ENCODE assay signal across 12 cellular contexts in the genomic region with DNA sequence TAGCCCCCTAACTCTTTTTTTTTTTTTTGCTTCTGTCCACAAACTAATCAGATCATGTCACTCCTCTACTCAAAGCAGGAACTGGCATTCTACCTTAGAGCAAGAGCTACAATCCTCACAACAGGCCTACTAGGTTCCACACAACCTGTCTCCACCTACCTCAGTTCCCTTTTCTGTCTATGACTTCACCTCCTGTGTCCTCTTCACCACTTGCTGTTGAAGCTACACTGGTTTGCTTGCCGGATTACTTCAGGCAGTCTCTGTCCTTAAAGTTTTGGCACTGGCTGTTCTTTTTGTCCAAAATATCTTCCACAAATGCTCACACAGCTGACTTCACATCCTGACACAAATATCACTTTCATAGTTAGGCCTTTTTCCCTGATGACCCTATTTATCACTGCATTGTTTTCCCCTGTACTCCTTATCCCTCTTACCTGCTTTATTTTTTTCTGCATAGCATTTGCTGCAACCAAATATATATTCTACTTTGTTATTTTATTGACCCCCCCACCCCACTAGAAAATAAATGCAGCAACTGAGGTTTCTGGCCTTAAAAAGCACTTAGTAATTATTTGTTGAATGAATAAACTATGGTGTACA.
DNase-seq lines count a peak whose midpoint lies in the region; ATAC-seq and TF ChIP-seq lines count a peak whose summit lies in the region.
"Had no signal": no experiment of that assay in that cellular context is flagged by ENCODE, and none has a peak within 500 bp of the region (broad histone marks: within the 10 kb centered on the region; RNA-seq: fewer than 3 reads in every experiment).

No MANE protein-coding gene starts in this region.

- ATAC-seq in natural killer cell treated with Interleukin-12 subunit alpha and Interleukin-12 subunit beta and Interleukin-15 and Interleukin-18, amount 100 ng/mL, for 72 hours: no peak
- ATAC-seq in omental fat pad (ENCODE audit: low FRiP score): no peak

- peaks cover 85% of the 10 kb centered on the region for H3K4me1 ChIP-seq in CD8-positive, alpha-beta memory T cell (ENCODE audit: insufficient read depth, low read length)
- peaks cover 39% of the 10 kb centered on the region for H3K4me1 ChIP-seq in HEK293 (ENCODE audit: control insufficient read depth, insufficient read depth, low read length)

- CTCF ChIA-PET in CD8-positive, alpha-beta memory T cell (lab: Charles Lee): no interaction called here
- CTCF ChIA-PET in HEK293 (lab: Yijun Ruan, JAX) (interaction anchor here (0.6 to 1.0 kb wide), 4 partner anchors 10 to 140 kb away, joined by 3 to 5 read pairs (median 4); a partner anchor contains a TSS), MCF 10A (lab: Yijun Ruan, JAX) (interaction anchor here (0.6 kb wide), 1 partner anchor 92 kb away, joined by 4 read pairs; no protein-coding TSS in a partner anchor)

- no peaks in the 10 kb centered on the region for H3K9me3 Mint-ChIP-seq in CD8-positive, alpha-beta memory T cell
- H3K9me3 Mint-ChIP-seq in chondrocyte (ENCODE audit: low read depth) (no peaks in the 10 kb centered on the region), MCF 10A (ENCODE audit: unreplicated experiment) (peaks cover 15% of the 10 kb centered on the region)
- peaks cover 3% of the 10 kb centered on the region for H3K9me3 Mint-ChIP-seq in natural killer cell treated with Interleukin-12 subunit alpha and Interleukin-12 subunit beta and Interleukin-15 and Interleukin-18, amount 100 ng/mL, for 72 hours

- intact Hi-C loops in MCF 10A (cut with micrococcal nuclease): no loop called here

- H3K36me3 Mint-ChIP-seq in CD8-positive, alpha-beta memory T cell: peaks cover 0 to 10% (median 2%) of the 10 kb centered on the region in 3 donors
- H3K36me3 Mint-ChIP-seq in chondrocyte (ENCODE audit: low read depth): no peaks in the 10 kb centered on the region
- peaks cover 6% of the 10 kb centered on the region for H3K36me3 Mint-ChIP-seq in natural killer cell treated with Interleukin-12 subunit alpha and Interleukin-12 subunit beta and Interleukin-15 and Interleukin-18, amount 100 ng/mL, for 72 hours
- peaks cover 17% of the 10 kb centered on the region for H3K36me3 Mint-ChIP-seq in MCF 10A (ENCODE audit: insufficient read depth, unreplicated experiment)

- BruUV-seq in MCF 10A (replicated peaks; lab: Mats Ljungman, UMichigan): no TSS peak

- no peaks in the 10 kb centered on the region for H3K27me3 ChIP-seq in CD8-positive, alpha-beta memory T cell (ENCODE audit: insufficient read depth, low read length, poor library complexity, severe bottlenecking)

- no peaks in the 10 kb centered on the region for H3K27me3 Mint-ChIP-seq in CD8-positive, alpha-beta memory T cell
- H3K27me3 Mint-ChIP-seq in chondrocyte (ENCODE audit: low read depth) (no peaks in the 10 kb centered on the region), MCF 10A (ENCODE audit: insufficient read depth, unreplicated experiment) (no peaks in the 10 kb centered on the region)
- no peaks in the 10 kb centered on the region for H3K27me3 Mint-ChIP-seq in natural killer cell treated with Interleukin-12 subunit alpha and Interleukin-12 subunit beta and Interleukin-15 and Interleukin-18, amount 100 ng/mL, for 72 hours

- peak overlapping the region in 7 of 8 donors; percentile 23 to 90 (median 44) for H3K27ac Mint-ChIP-seq in CD8-positive, alpha-beta memory T cell
- peak overlapping the region; percentile 63 for H3K27ac Mint-ChIP-seq in chondrocyte (ENCODE audit: unreplicated experiment)
- peak overlapping the region; percentile 31 to 57 for H3K27ac Mint-ChIP-seq in natural killer cell treated with Interleukin-12 subunit alpha and Interleukin-12 subunit beta and Interleukin-15 and Interleukin-18, amount 100 ng/mL, for 72 hours
- H3K27ac Mint-ChIP-seq in MCF 10A (ENCODE audit: low read depth, unreplicated experiment): no peak overlapping the region

- H3K4me3 ChIP-seq in CD8-positive, alpha-beta memory T cell (ENCODE audit: low read length): no peak overlapping the region
- H3K4me3 ChIP-seq in HEK293 (ENCODE audit: low read depth, low read length): no peak overlapping the region

- DNase-seq in CD8-positive, alpha-beta memory T cell: no peak
- DNase-seq in chondrocyte (ENCODE audit: low spot score) (no peak), MCF 10A (ENCODE audit: unreplicated experiment) (no peak), omental fat pad (ENCODE audit: low spot score) (no peak), AG08395 (ENCODE audit: low spot score) (no peak)
- DNase-seq in natural killer cell treated with Interleukin-12 subunit alpha and Interleukin-12 subunit beta and Interleukin-15 and Interleukin-18, amount 100 ng/mL, for 72 hours (ENCODE audit: low spot score): no peak
- DNase-seq in stimulated activated CD4-positive, alpha-beta T cell treated with anti-CD3 and anti-CD28 coated beads, Interleukin-4, amount 100 ng/mL, for 1 hour: no peak
- DNase-seq: Kasumi-1, mammary epithelial cell, NCI-H2227 treated with DMSO at 0.1 percent for 48 hours had no signal

- H3K9me3 ChIP-seq in CD8-positive, alpha-beta memory T cell (ENCODE audit: low read length): no peaks in the 10 kb centered on the region
- H3K9me3 ChIP-seq in HEK293 (ENCODE audit: control insufficient read depth, insufficient read depth, low read depth, low read length): no peaks in the 10 kb centered on the region

- no peaks in the 10 kb centered on the region for H3K36me3 ChIP-seq in CD8-positive, alpha-beta memory T cell (ENCODE audit: insufficient read depth, low read length)
- peaks cover 0 to 3% of the 10 kb centered on the region in 2 experiments; a peak in 2 of 3 replicates for H3K36me3 ChIP-seq in HEK293 (ENCODE audit: control insufficient read depth in 2 of 2, insufficient read depth in 1 of 2, low read length in 2 of 2)

- H3K4me1 Mint-ChIP-seq in CD8-positive, alpha-beta memory T cell: peaks cover 82 to 97% (median 93%) of the 10 kb centered on the region in 3 donors
- H3K4me1 Mint-ChIP-seq in chondrocyte (ENCODE audit: low read depth) (peaks cover 58% of the 10 kb centered on the region), MCF 10A (ENCODE audit: insufficient read depth, unreplicated experiment) (peaks cover 26% of the 10 kb centered on the region)
- H3K4me1 Mint-ChIP-seq in natural killer cell treated with Interleukin-12 subunit alpha and Interleukin-12 subunit beta and Interleukin-15 and Interleukin-18, amount 100 ng/mL, for 72 hours (ENCODE audit: low read depth in 2 of 2): peaks cover 66 to 77% of the 10 kb centered on the region in 2 donors

- POLR2A ChIA-PET in CD8-positive, alpha-beta memory T cell (lab: Charles Lee): no interaction called here
- POLR2A ChIA-PET in HEK293 (lab: Yijun Ruan, JAX) (no interaction called here), MCF 10A (lab: Yijun Ruan, JAX) (interaction anchor here (0.7 kb wide), 1 partner anchor 55 kb away, joined by 3 read pairs; no protein-coding TSS in a partner anchor)

- H3K27ac ChIP-seq in CD8-positive, alpha-beta memory T cell (ENCODE audit: low read depth, low read length): no peak overlapping the region
- H3K27ac ChIP-seq in HEK293 (ENCODE audit: extremely low read depth, low read depth, low read length): no peak overlapping the region
- H3K27ac ChIP-seq: VCaP had no signal

- H3K4me3 Mint-ChIP-seq in CD8-positive, alpha-beta memory T cell: peak overlapping the region in 6 of 7 donors; percentile 5 to 71 (median 54)
- H3K4me3 Mint-ChIP-seq in chondrocyte (ENCODE audit: unreplicated experiment): no peak overlapping the region
- H3K4me3 Mint-ChIP-seq in natural killer cell treated with Interleukin-12 subunit alpha and Interleukin-12 subunit beta and Interleukin-15 and Interleukin-18, amount 100 ng/mL, for 72 hours: peak overlapping the region; percentile 31
- H3K4me3 Mint-ChIP-seq in MCF 10A (ENCODE audit: unreplicated experiment): no peak overlapping the region

- no peak for TF ChIP-seq CTCF in HEK293 (tag by site-specific recombination; IDR thresholded peaks at IDR 0.05)
- TF ChIP-seq CTCF in chondrocyte (IDR thresholded peaks at IDR 0.05): no peak
- TF ChIP-seq CTCF in MCF 10A (IDR thresholded peaks at IDR 0.05; ENCODE audit: unreplicated experiment): no peak
- no peak for TF ChIP-seq CTCF in omental fat pad (IDR thresholded peaks at IDR 0.05)

TF ChIP-seq in HEK293, 187 proteins besides CTCF, POLR2A, EP300 and RAD21:
- TF ChIP-seq, protein P1, sequence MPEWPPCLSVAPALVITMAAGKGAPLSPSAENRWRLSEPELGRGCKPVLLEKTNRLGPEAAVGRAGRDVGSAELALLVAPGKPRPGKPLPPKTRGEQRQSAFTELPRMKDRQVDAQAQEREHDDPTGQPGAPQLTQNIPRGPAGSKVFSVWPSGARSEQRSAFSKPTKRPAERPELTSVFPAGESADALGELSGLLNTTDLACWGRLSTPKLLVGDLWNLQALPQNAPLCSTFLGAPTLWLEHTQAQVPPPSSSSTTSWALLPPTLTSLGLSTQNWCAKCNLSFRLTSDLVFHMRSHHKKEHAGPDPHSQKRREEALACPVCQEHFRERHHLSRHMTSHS (tag by site-specific recombination; IDR thresholded peaks at IDR 0.05): no peak
- no peak for TF ChIP-seq ZNF530 (tag by site-specific recombination; IDR thresholded peaks at IDR 0.05; ENCODE audit: low read depth)
- TF ChIP-seq ZNF600 (tag by site-specific recombination; IDR thresholded peaks at IDR 0.05): peak; percentile 13; the same call in 1 of the 2 replicates
- TF ChIP-seq, protein P2, sequence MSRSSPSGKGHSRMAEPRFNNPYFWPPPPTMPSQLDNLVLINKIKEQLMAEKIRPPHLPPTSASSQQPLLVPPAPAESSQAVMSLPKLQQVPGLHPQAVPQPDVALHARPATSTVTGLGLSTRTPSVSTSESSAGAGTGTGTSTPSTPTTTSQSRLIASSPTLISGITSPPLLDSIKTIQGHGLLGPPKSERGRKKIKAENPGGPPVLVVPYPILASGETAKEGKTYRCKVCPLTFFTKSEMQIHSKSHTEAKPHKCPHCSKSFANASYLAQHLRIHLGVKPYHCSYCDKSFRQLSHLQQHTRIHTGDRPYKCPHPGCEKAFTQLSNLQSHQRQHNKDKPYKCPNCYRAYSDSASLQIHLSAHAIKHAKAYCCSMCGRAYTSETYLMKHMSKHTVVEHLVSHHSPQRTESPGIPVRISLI (tag by site-specific recombination; IDR thresholded peaks at IDR 0.05): no peak
- TF ChIP-seq ZFP37 (tag by site-specific recombination; IDR thresholded peaks at IDR 0.05): 0 out of 2 replicates have a peak, but pooled peaks have one; percentile 14
- TF ChIP-seq ZNF660 (tag by site-specific recombination; IDR thresholded peaks at IDR 0.05): peak; percentile 91
- no peak for TF ChIP-seq ZNF747 (tag by site-specific recombination; IDR thresholded peaks at IDR 0.05)
- no peak for TF ChIP-seq ZNF404 (tag by site-specific recombination; IDR thresholded peaks at IDR 0.05)
- TF ChIP-seq ZNF350 (tag by site-specific recombination; IDR thresholded peaks at IDR 0.05): no peak
TF ChIP-seq in HEK293: peak in this region for 3.

Comparison
In these comparisons a context has a peak if more than half of its experiments do, and no peak if none do; other contexts are left out.
1. H3K4me3 Mint-ChIP-seq: peak in CD8-positive, alpha-beta memory T cell (6 of 7) and natural killer cell treated with Interleukin-12 subunit alpha and Interleukin-12 subunit beta and Interleukin-15 and Interleukin-18, amount 100 ng/mL, for 72 hours (single experiment); none in chondrocyte (single experiment) and MCF 10A (single experiment).